8 cellular contexts compared by ENCODE assay signal in the genomic region with DNA sequence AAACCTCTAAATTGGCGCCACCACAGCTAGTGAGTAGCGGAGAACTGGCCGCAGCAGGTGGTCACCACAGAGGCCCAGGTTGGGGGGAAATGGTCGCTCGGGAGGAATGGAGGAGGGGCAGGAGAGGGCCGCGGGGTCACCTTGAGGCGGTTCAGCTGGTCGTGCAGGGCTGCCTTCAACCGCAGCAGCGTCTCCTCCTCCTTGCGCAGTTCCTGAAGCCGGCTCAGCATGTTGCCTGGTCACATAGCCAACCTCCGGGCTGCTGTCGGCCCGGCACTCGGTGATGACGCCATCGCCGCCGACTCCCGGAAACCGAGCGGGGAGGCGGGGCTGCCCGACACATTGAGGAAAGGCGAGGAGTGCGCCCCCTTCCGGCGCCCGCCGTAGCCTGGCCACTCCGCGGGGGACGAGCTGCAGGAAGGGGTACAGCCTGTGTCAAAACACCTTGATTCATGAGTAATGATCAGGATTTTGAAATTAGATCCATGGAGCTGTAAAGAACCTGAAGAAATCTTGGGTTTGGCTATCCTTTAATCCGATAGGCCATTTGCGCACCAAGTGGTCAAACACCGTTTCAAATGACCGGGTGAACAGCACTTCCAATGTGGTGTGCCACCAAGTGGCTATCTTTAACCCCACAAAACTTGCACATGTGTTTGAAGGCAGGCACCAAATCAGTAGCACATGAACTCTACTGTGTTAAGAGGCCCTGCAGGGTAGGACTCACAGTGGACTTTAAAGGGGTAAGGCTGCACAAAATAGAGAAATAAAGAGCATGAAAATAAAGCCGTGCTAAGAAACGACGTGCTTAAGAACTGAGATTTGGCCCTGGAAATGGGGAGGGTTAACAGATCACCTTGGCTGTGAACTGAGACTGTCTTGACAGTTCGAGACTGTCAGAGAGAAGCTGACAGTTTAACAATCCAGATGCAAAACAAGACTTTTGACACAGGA.
A peak's percentile ranks its signal among the peaks of the same experiment; 100 is the strongest.
DNase-seq lines count a peak whose midpoint lies in the region; ATAC-seq and TF ChIP-seq lines count a peak whose summit lies in the region.

A gene with protein sequence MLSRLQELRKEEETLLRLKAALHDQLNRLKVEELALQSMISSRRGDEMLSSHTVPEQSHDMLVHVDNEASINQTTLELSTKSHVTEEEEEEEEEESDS (minus strand): TSS at position 261 of the 954 bp plus-strand sequence. CDS start 31 bp downstream, at position 230.

- peak within 1 kb of the TSS; percentile 93 to 95 (median 95) for H3K4me3 Mint-ChIP-seq in nephron
- H3K4me3 Mint-ChIP-seq in stimulated activated naive CD8-positive, alpha-beta T cell treated with anti-CD3 and anti-CD28 coated beads, Interleukin-15, amount 100 ng/mL, for 72 hours = peak within 1 kb of the TSS; percentile 95 to 97

- peak; percentile 90 for ATAC-seq in stimulated activated naive CD8-positive, alpha-beta T cell treated with anti-CD3 and anti-CD28 coated beads, Interleukin-15, amount 100 ng/mL, for 72 hours

- H3K4me3 ChIP-seq in LNCaP clone FGC (ENCODE audit: low read depth, low read length) (peak within 1 kb of the TSS; percentile 67), fibroblast of pulmonary artery (replicated peaks; ENCODE audit: low read depth, low read length) (peak within 1 kb of the TSS; percentile 61)

- DNase-seq in ELF-1 (ENCODE audit: low read depth, low spot score) = peak; percentile 99
- peak; percentile 87 for DNase-seq in GOT3 (lab: John Stamatoyannopoulos, UW)
- peak; percentile 81 for DNase-seq in LNCaP clone FGC (ENCODE audit: low read depth)
- DNase-seq in activated T-helper 9 cell treated with anti-CD3 and anti-CD28 coated beads, Interleukin-2, amount 50 U/mL, for 16 hours (ENCODE audit: low read depth) = peak; percentile 96
- DNase-seq in fibroblast of pulmonary artery (ENCODE audit: low read depth) = peak; percentile 94
- peak; percentile 98 for DNase-seq in stimulated activated naive CD8-positive, alpha-beta T cell treated with anti-CD3 and anti-CD28 coated beads, Interleukin-15, amount 100 ng/mL, for 72 hours

- TF ChIP-seq CTCF in LNCaP clone FGC (IDR thresholded peaks at IDR 0.05; ENCODE audit: control insufficient read depth, extremely low read depth, insufficient read depth) = peak; percentile 95
- peak; percentile 86 for TF ChIP-seq CTCF in fibroblast of pulmonary artery (IDR thresholded peaks at IDR 0.05; ENCODE audit: low read length, missing control alignments)
- TF ChIP-seq CTCF in nephron (IDR thresholded peaks at IDR 0.05; ENCODE audit: unreplicated experiment in 3 of 3) = peak; percentile 98 to 100 (median 99)

- H3K4me1 Mint-ChIP-seq in nephron = peaks cover 20% of the 10 kb centered on the region
- peaks cover 66% of the 10 kb centered on the region for H3K4me1 Mint-ChIP-seq in stimulated activated naive CD8-positive, alpha-beta T cell treated with anti-CD3 and anti-CD28 coated beads, Interleukin-15, amount 100 ng/mL, for 72 hours

- H3K27me3 Mint-ChIP-seq in nephron (ENCODE audit: low read depth) = no peaks in the 10 kb centered on the region
- no peaks in the 10 kb centered on the region for H3K27me3 Mint-ChIP-seq in stimulated activated naive CD8-positive, alpha-beta T cell treated with anti-CD3 and anti-CD28 coated beads, Interleukin-15, amount 100 ng/mL, for 72 hours

- H3K9me3 Mint-ChIP-seq in nephron = no peaks in the 10 kb centered on the region
- H3K9me3 Mint-ChIP-seq in stimulated activated naive CD8-positive, alpha-beta T cell treated with anti-CD3 and anti-CD28 coated beads, Interleukin-15, amount 100 ng/mL, for 72 hours = no peaks in the 10 kb centered on the region

- H3K27ac Mint-ChIP-seq in nephron = peak within 1 kb of the TSS; percentile 62 to 87 (median 72)
- H3K27ac Mint-ChIP-seq in stimulated activated naive CD8-positive, alpha-beta T cell treated with anti-CD3 and anti-CD28 coated beads, Interleukin-15, amount 100 ng/mL, for 72 hours = peak within 1 kb of the TSS; percentile 97 to 99

- peaks cover 70% of the 10 kb centered on the region for H3K36me3 Mint-ChIP-seq in nephron (ENCODE audit: low read depth)

- peak; percentile 85 for TF ChIP-seq POLR2A in Raji (IDR thresholded peaks at IDR 0.05; ENCODE audit: insufficient read depth, low read depth, low read length)

Comparison
In these comparisons a context has a peak if more than half of its experiments do, and no peak if none do; other contexts are left out.
1. Peak in every context shown above with its lines: DNase-seq, ATAC-seq and H3K4me3 ChIP-seq.